Comparison of ENCODE assay signal across 8 cellular contexts in genomic region chr14:49633650-49634546, GRCh38. TPM values are rescaled to one million over a fixed set of nuclear protein-coding genes. Genes with fewer than 3 reads are reported as not detected.
DNase-seq lines count a peak whose midpoint lies in the region; ATAC-seq, FAIRE-seq and TF ChIP-seq lines count a peak whose summit lies in the region.

No MANE protein-coding gene starts in this region.

- H3K9me3 ChIP-seq in endocrine pancreas (ENCODE audit: control insufficient read depth, low read length) = no peaks in the 10 kb centered on the region

- peak overlapping the region; percentile 96 for H3K9ac ChIP-seq in endocrine pancreas (ENCODE audit: control insufficient read depth, insufficient read depth, low read length)

- H3K27me3 Mint-ChIP-seq in activated CD8-positive, alpha-beta memory T cell treated with anti-CD3 and anti-CD28 coated beads, Interleukin-2, amount 10 ng/mL, durations not matched to agents 7 days and 5 days = no peaks in the 10 kb centered on the region
- H3K27me3 Mint-ChIP-seq in mesothelial cell of epicardium (ENCODE audit: low read depth) = no peaks in the 10 kb centered on the region

- DNase-seq in D341Med (ENCODE audit: low spot score) (peak; percentile 94), HTR-8/SVneo (ENCODE audit: insufficient read length, low spot score) (peak; percentile 84), NOMO-1 (lab: John Stamatoyannopoulos, UW; ENCODE audit: unreplicated experiment in 2 of 2) (peak; percentile 86 to 87), mesothelial cell of epicardium (ENCODE audit: low spot score in 2 of 2, unreplicated experiment in 2 of 2) (peak; percentile 85 to 94)
- peak; percentile 96 for DNase-seq in activated CD8-positive, alpha-beta memory T cell treated with anti-CD3 and anti-CD28 coated beads, Interleukin-2, amount 10 ng/mL, durations not matched to agents 7 days and 5 days
- DNase-seq in stimulated activated CD8-positive, alpha-beta memory T cell treated with anti-CD3 and anti-CD28 coated beads, Interleukin-15, amount 100 ng/mL, for 4 hours (ENCODE audit: low read depth in 2 of 2) = peak; percentile 89 to 91

- H3K4me1 Mint-ChIP-seq in activated CD8-positive, alpha-beta memory T cell treated with anti-CD3 and anti-CD28 coated beads, Interleukin-2, amount 10 ng/mL, durations not matched to agents 7 days and 5 days = peaks cover 47% of the 10 kb centered on the region
- H3K4me1 Mint-ChIP-seq in mesothelial cell of epicardium = peaks cover 38% of the 10 kb centered on the region

- CTCF ChIA-PET in activated CD8-positive, alpha-beta memory T cell treated with anti-CD3 and anti-CD28 coated beads, Interleukin-2, amount 10 ng/mL, durations not matched to agents 7 days and 5 days (lab: Charles Lee) = interaction anchor here (0.6 to 2.6 kb wide), 33 partner anchors 8 to 687 kb away, joined by 3 to 32 read pairs (median 4); partner anchors contain the start of genes KLHDC1, KLHDC2, MGAT2 and NEMF

- FAIRE-seq in HTR-8/SVneo (lab: Jason Lieb, UNC) = peak; percentile 84

- peaks cover 23% of the 10 kb centered on the region for H3K36me3 Mint-ChIP-seq in activated CD8-positive, alpha-beta memory T cell treated with anti-CD3 and anti-CD28 coated beads, Interleukin-2, amount 10 ng/mL, durations not matched to agents 7 days and 5 days
- peaks cover 5% of the 10 kb centered on the region for H3K36me3 Mint-ChIP-seq in mesothelial cell of epicardium

- H3K36me3 ChIP-seq in endocrine pancreas (ENCODE audit: control insufficient read depth, insufficient read depth, low read length) = no peaks in the 10 kb centered on the region

- peak overlapping the region; percentile 94 for H3K27ac Mint-ChIP-seq in activated CD8-positive, alpha-beta memory T cell treated with anti-CD3 and anti-CD28 coated beads, Interleukin-2, amount 10 ng/mL, durations not matched to agents 7 days and 5 days
- H3K27ac Mint-ChIP-seq in mesothelial cell of epicardium = peak overlapping the region; percentile 95

- TF ChIP-seq CTCF in mesothelial cell of epicardium (IDR thresholded peaks at IDR 0.05; ENCODE audit: unreplicated experiment) = peak; percentile 76

- H3K4me1 ChIP-seq in endocrine pancreas (ENCODE audit: control insufficient read depth, insufficient read depth, low read length) = no peaks in the 10 kb centered on the region

- peak; percentile 73 for ATAC-seq in GM21381 (IDR thresholded peaks at IDR 0.05; ENCODE audit: unreplicated experiment)
- peak; percentile 83 for ATAC-seq in activated CD8-positive, alpha-beta memory T cell treated with anti-CD3 and anti-CD28 coated beads, Interleukin-2, amount 10 ng/mL, durations not matched to agents 7 days and 5 days

- no peaks in the 10 kb centered on the region for H3K9me3 Mint-ChIP-seq in activated CD8-positive, alpha-beta memory T cell treated with anti-CD3 and anti-CD28 coated beads, Interleukin-2, amount 10 ng/mL, durations not matched to agents 7 days and 5 days (ENCODE audit: low read depth)
- H3K9me3 Mint-ChIP-seq in mesothelial cell of epicardium = no peaks in the 10 kb centered on the region

- H3K4me3 Mint-ChIP-seq in activated CD8-positive, alpha-beta memory T cell treated with anti-CD3 and anti-CD28 coated beads, Interleukin-2, amount 10 ng/mL, durations not matched to agents 7 days and 5 days = peak overlapping the region; percentile 87
- H3K4me3 Mint-ChIP-seq in mesothelial cell of epicardium = peak overlapping the region; percentile 92

- peak overlapping the region; percentile 92 for H3K4me3 ChIP-seq in endocrine pancreas (ENCODE audit: control insufficient read depth, insufficient read depth, low read length)

- no peaks in the 10 kb centered on the region for H3K27me3 ChIP-seq in endocrine pancreas (ENCODE audit: control insufficient read depth, insufficient read depth, low read length)

RNA-seq across cellular contexts. Expression of gene DNAAF2, which starts 1.1 kb away (rescaled TPM):
- 10 to 100 TPM in 1 of 2 experiments, 1 to 10 TPM in 1; 8.7 to 11.5 TPM for total RNA-seq in activated CD8-positive, alpha-beta memory T cell treated with anti-CD3 and anti-CD28 coated beads, Interleukin-2, amount 10 ng/mL, durations not matched to agents 7 days and 5 days
- 10.8 to 11.8 TPM (median 11.5 TPM) in 3 replicates for total RNA-seq in mesothelial cell of epicardium

RNA-seq across cellular contexts. Expression of gene MGAT2, which starts 13.3 kb away (rescaled TPM):
- 10 to 100 TPM; 68.4 to 75.9 TPM for total RNA-seq in activated CD8-positive, alpha-beta memory T cell treated with anti-CD3 and anti-CD28 coated beads, Interleukin-2, amount 10 ng/mL, durations not matched to agents 7 days and 5 days
- total RNA-seq in mesothelial cell of epicardium = 18.7 to 20.3 TPM (median 19.2 TPM) in 3 replicates

RNA-seq across cellular contexts. Expression of gene RPL36AL, which starts 13.5 kb away (rescaled TPM):
- total RNA-seq in activated CD8-positive, alpha-beta memory T cell treated with anti-CD3 and anti-CD28 coated beads, Interleukin-2, amount 10 ng/mL, durations not matched to agents 7 days and 5 days = 100 to 1,000 TPM; 245 to 248 TPM
- 148 to 149 TPM (median 149 TPM) in 3 replicates for total RNA-seq in mesothelial cell of epicardium

RNA-seq across cellular contexts. Expression of gene LRR1, which starts 35.2 kb away (rescaled TPM):
- 10 to 100 TPM; 64.4 to 71.3 TPM for total RNA-seq in activated CD8-positive, alpha-beta memory T cell treated with anti-CD3 and anti-CD28 coated beads, Interleukin-2, amount 10 ng/mL, durations not matched to agents 7 days and 5 days
- total RNA-seq in mesothelial cell of epicardium = 8.8 to 10.9 TPM (median 9.2 TPM) in 3 replicates

RNA-seq across cellular contexts. Expression of gene RPS29, which starts 47.7 kb away (rescaled TPM):
- total RNA-seq in activated CD8-positive, alpha-beta memory T cell treated with anti-CD3 and anti-CD28 coated beads, Interleukin-2, amount 10 ng/mL, durations not matched to agents 7 days and 5 days = 1,000 to 10,000 TPM; 1,378 to 1,419 TPM
- 1,338 to 1,394 TPM (median 1,392 TPM) in 3 replicates for total RNA-seq in mesothelial cell of epicardium

Comparison
In these comparisons a context has a peak if more than half of its experiments do, and no peak if none do; other contexts are left out.
1. Peak in every context shown above with its lines: DNase-seq, ATAC-seq and H3K4me3 ChIP-seq.